Comparison of ENCODE assay signal across 12 cellular contexts in the genomic region with DNA sequence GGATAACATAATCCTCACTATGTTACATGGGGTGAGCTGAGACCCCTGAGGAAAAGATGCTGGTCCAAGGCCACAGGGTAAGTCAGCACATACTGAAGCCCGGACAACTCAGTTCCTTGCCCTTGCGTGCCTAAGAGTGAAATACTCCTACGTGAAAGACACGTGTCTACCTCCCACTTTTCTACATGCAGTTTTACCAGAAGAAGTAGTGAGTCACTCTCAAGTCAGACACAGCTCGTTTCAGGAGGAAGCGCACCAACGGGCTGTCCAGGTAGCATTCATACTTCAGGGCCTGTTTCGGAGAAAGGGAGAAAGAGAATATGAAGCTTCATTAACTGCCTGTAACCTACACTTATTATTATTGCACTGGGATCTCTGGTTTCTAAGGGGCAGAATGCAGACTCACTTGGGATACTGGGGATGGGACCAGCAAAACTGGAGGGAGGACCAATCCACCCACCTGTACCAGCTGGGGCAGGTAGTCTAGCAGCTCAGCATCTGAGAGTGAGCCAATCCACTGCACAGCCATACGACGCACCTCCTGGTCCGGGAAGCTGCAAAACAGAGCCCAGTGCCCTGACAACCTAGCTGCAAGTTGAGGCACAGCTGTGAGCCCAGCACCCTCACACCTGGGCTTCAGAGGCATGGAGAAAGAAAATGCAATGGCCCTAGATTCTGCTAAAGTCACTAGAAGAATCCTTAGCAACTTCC. TPM values are rescaled to one million over a fixed set of nuclear protein-coding genes. Genes with fewer than 3 reads are reported as not detected.
DNase-seq lines count a peak whose midpoint lies in the region; ATAC-seq and TF ChIP-seq lines count a peak whose summit lies in the region.
"Had no signal": no experiment of that assay in that cellular context is flagged by ENCODE, and none has a peak within 500 bp of the region (broad histone marks: within the 10 kb centered on the region; RNA-seq: fewer than 3 reads in every experiment).

No MANE protein-coding gene starts in this region.

- no peak for TF ChIP-seq POLR2A in upper lobe of left lung (IDR thresholded peaks at IDR 0.05)

- peak; percentile 17 for DNase-seq in Right ventricle myocardium superior
- DNase-seq in cardiac septum (ENCODE audit: low spot score), result no peak
- no peak for DNase-seq in ascending aorta (ENCODE audit: low spot score in 2 of 2)
- DNase-seq in memory B cell (ENCODE audit: low spot score in 2 of 2), result no peak
- DNase-seq in upper lobe of left lung, result no peak
- DNase-seq in osteoblast (ENCODE audit: insufficient read length, low spot score, missing footprints), result no peak
- no peak for DNase-seq in NCI-H1694 (lab: John Stamatoyannopoulos, UW)
- DNase-seq in NCI-H2107 treated with DMSO at 0.1 percent for 48 hours (lab: John Stamatoyannopoulos, UW; ENCODE audit: unreplicated experiment), result no peak
- DNase-seq: AML-193, NCI-H187 had no signal

- TF ChIP-seq CTCF in ascending aorta (IDR thresholded peaks at IDR 0.05) (no peak), upper lobe of left lung (IDR thresholded peaks at IDR 0.05) (no peak), osteoblast (IDR thresholded peaks at IDR 0.05; ENCODE audit: extremely low read depth, low read depth, low read length) (no peak)

- intact Hi-C loops in Right ventricle myocardium superior (cut with DNase I) (no loop called here), cardiac septum (cut with DNase I) (no loop called here), ascending aorta (cut with DNase I) (no loop called here)

- H3K4me3 ChIP-seq in ascending aorta, result no peak overlapping the region
- no peak overlapping the region for H3K4me3 ChIP-seq in upper lobe of left lung
- no peak overlapping the region for H3K4me3 ChIP-seq in osteoblast (ENCODE audit: insufficient read depth, low read length)
- H3K4me3 ChIP-seq: neural progenitor cell had no signal

- H3K4me3 Mint-ChIP-seq in memory B cell, result no peak overlapping the region
- H3K4me3 Mint-ChIP-seq: activated naive CD8-positive, alpha-beta T cell; neural progenitor cell had no signal

- no peak overlapping the region for H2AFZ ChIP-seq in osteoblast (ENCODE audit: low read length)
- H2AFZ ChIP-seq: neural progenitor cell had no signal

- H3K27me3 Mint-ChIP-seq in memory B cell, result no peaks in the 10 kb centered on the region
- H3K27me3 Mint-ChIP-seq: activated naive CD8-positive, alpha-beta T cell had no signal

- H3K9me3 ChIP-seq in ascending aorta, result no peaks in the 10 kb centered on the region
- H3K9me3 ChIP-seq in upper lobe of left lung, result no peaks in the 10 kb centered on the region
- H3K9me3 ChIP-seq in osteoblast (ENCODE audit: low read depth, low read length), result no peaks in the 10 kb centered on the region

- H3K4me1 Mint-ChIP-seq in memory B cell, result peaks cover 23% of the 10 kb centered on the region

- H3K27me3 ChIP-seq in ascending aorta (no peaks in the 10 kb centered on the region), upper lobe of left lung (no peaks in the 10 kb centered on the region), osteoblast (ENCODE audit: insufficient read depth, low read length) (peaks cover 4% of the 10 kb centered on the region)
- H3K27me3 ChIP-seq: neural progenitor cell had no signal

- H3K36me3 ChIP-seq in ascending aorta (peaks cover 8 to 50% of the 10 kb centered on the region in 2 donors), upper lobe of left lung (peaks cover 0 to 63% (median 23%) of the 10 kb centered on the region in 4 donors), osteoblast (ENCODE audit: insufficient read depth, low read length) (no peaks in the 10 kb centered on the region)
- H3K36me3 ChIP-seq: neural progenitor cell had no signal

- H3K4me1 ChIP-seq in ascending aorta (peaks cover 14 to 47% of the 10 kb centered on the region in 2 donors), upper lobe of left lung (peaks cover 14 to 27% (median 17%) of the 10 kb centered on the region in 4 donors), osteoblast (ENCODE audit: insufficient read depth, low read length) (peaks cover 14% of the 10 kb centered on the region)

- H3K79me2 ChIP-seq in osteoblast (ENCODE audit: insufficient read depth, low read length), result no peaks in the 10 kb centered on the region

- peaks cover 44% of the 10 kb centered on the region for H3K36me3 Mint-ChIP-seq in memory B cell

- H3K27ac ChIP-seq in ascending aorta (peak overlapping the region; percentile 84 to 94), upper lobe of left lung (peak overlapping the region; percentile 40 to 76 (median 50)), osteoblast (ENCODE audit: low read depth, low read length) (no peak overlapping the region)
- H3K27ac ChIP-seq: neural progenitor cell had no signal

- WGBS in upper lobe of left lung, 2 donors, result 71 to 83% methylated on average over 8 to 11 of the region's 11 CpGs

- no peaks in the 10 kb centered on the region for H4K20me1 ChIP-seq in osteoblast (ENCODE audit: insufficient read depth, low read length)

- no peak for TF ChIP-seq EP300 in upper lobe of left lung (IDR thresholded peaks at IDR 0.05)

- ATAC-seq in Right ventricle myocardium superior (ENCODE audit: poor library complexity), result no peak
- ATAC-seq in memory B cell (ENCODE audit: low read depth), result no peak
- ATAC-seq in upper lobe of left lung (ENCODE audit: low FRiP score in 2 of 2), result no peak

- no peaks in the 10 kb centered on the region for H3K9me3 Mint-ChIP-seq in memory B cell
- H3K9me3 Mint-ChIP-seq: neural progenitor cell had no signal

- no peak overlapping the region for H3K4me2 ChIP-seq in osteoblast (ENCODE audit: insufficient read depth, low read length)
- H3K4me2 ChIP-seq: neural progenitor cell had no signal

- H3K27ac Mint-ChIP-seq in memory B cell, result peak overlapping the region; percentile 28
- H3K27ac Mint-ChIP-seq: activated naive CD8-positive, alpha-beta T cell; neural progenitor cell had no signal

RNA-seq across cellular contexts. Expression of gene PPP1R15B, which starts 32.4 kb away (rescaled TPM):
- total RNA-seq in Right ventricle myocardium superior (19.7 TPM), cardiac septum (21.2 TPM), ascending aorta (36.1 TPM), upper lobe of left lung (10 to 100 TPM; 30.4 to 67.8 (median 44.2) TPM), osteoblast (21.5 and 23.9 TPM in 2 replicates)

RNA-seq across cellular contexts. Expression of gene PIK3C2B, which starts 50.6 kb away (rescaled TPM):
- total RNA-seq in Right ventricle myocardium superior, result 17.7 TPM
- 28.8 TPM for total RNA-seq in cardiac septum
- 129 TPM for total RNA-seq in ascending aorta
- total RNA-seq in upper lobe of left lung, result 10 to 100 TPM; 14.1 to 84.9 (median 39.9) TPM
- 0.36 and 2.1 TPM in 2 replicates for total RNA-seq in osteoblast
